Comparison of ENCODE assay signal across 12 cellular contexts in the genomic region with DNA sequence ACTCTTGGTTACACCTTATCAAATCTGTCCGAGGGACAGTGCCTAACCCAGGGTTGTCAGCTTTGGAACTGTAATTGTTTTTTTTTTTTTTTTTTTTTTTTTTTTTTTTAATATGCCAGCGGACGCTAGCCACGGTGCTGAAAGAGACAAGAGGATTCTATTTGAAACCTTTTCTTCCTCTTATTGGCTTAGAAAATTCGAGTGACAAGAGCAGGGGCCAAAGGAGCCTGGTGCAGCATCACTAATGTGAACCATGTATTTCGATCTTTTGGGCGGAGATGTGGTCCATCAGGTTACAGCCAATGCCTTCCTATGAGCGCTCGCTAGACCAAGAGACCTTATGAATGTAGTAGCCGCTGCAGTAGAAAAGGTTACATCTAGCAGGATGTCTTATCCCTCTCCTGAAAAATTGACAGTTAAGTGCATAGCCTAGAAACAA. TPM values are rescaled to one million over a fixed set of nuclear protein-coding genes. Genes with fewer than 3 reads are reported as not detected.
DNase-seq lines count a peak whose midpoint lies in the region; ATAC-seq lines count a peak whose summit lies in the region.
"Had no signal": no experiment of that assay in that cellular context is flagged by ENCODE, and none has a peak within 500 bp of the region (broad histone marks: within the 10 kb centered on the region; RNA-seq: fewer than 3 reads in every experiment).

No MANE protein-coding gene starts in this region.

- peak overlapping the region; percentile 62 for H3K4me3 ChIP-seq in HUES64 (ENCODE audit: low read length)
- H3K4me3 ChIP-seq in right cardiac atrium (ENCODE audit: low read length): no peak overlapping the region
- H3K4me3 ChIP-seq: MG63 had no signal

- H3K27me3 ChIP-seq in HUES64 (ENCODE audit: insufficient read depth, low read length) (peaks cover 24% of the 10 kb centered on the region), right cardiac atrium (ENCODE audit: control insufficient read depth, insufficient read depth) (no peaks in the 10 kb centered on the region)

- no peaks in the 10 kb centered on the region for H3K36me3 ChIP-seq in HUES64 (ENCODE audit: insufficient read depth, low read length)
- H3K36me3 ChIP-seq: MG63 had no signal

- H3K4me1 ChIP-seq in HUES64 (ENCODE audit: insufficient read depth, low read length): peaks cover 9% of the 10 kb centered on the region; the same call in 1 of the 2 replicates
- peaks cover 3% of the 10 kb centered on the region for H3K4me1 ChIP-seq in right cardiac atrium (ENCODE audit: control insufficient read depth, insufficient read depth, low read length)

- WGBS in HUES64: 43% methylated on average over 10 of the region's 10 CpGs
- WGBS in right cardiac atrium: 12% methylated on average over 10 of the region's 10 CpGs

- no peak for ATAC-seq in right cardiac atrium
- ATAC-seq: left colon had no signal

- no peak overlapping the region for H3K27ac Mint-ChIP-seq in activated T-helper 2 cell treated with anti-CD3 and anti-CD28 coated beads, Interferon-gamma antibody, Interleukin-2, Interleukin-4, amounts not matched to agents 10 μg/mL and 5 μg/mL and 100 μg/mL, durations not matched to agents 14 hours and 24 hours and 36 hours

- H3K27ac ChIP-seq in HUES64 (ENCODE audit: low read depth, low read length) (no peak overlapping the region), right cardiac atrium (ENCODE audit: low read length) (no peak overlapping the region)
- H3K27ac ChIP-seq: C4-2B, VCaP had no signal

- H3K4me1 Mint-ChIP-seq in activated T-helper 2 cell treated with anti-CD3 and anti-CD28 coated beads, Interferon-gamma antibody, Interleukin-2, Interleukin-4, amounts not matched to agents 10 μg/mL and 5 μg/mL and 100 μg/mL, durations not matched to agents 14 hours and 24 hours and 36 hours (ENCODE audit: low read depth): no peaks in the 10 kb centered on the region

- no peak overlapping the region for H3K9ac ChIP-seq in HUES64 (ENCODE audit: low read depth, low read length)

- peak; percentile 22 for DNase-seq in AG08396 (ENCODE audit: low spot score)
- peak; percentile 22 for DNase-seq in astrocyte of the hippocampus (ENCODE audit: low read depth, low spot score)
- DNase-seq in iPS-NIHi11 (ENCODE audit: low spot score): peak; percentile 78
- no peak for DNase-seq in activated T-helper 2 cell treated with anti-CD3 and anti-CD28 coated beads, Interferon-gamma antibody, Interleukin-2, Interleukin-4, amounts not matched to agents 10 μg/mL and 5 μg/mL and 100 μg/mL, durations not matched to agents 14 hours and 24 hours and 36 hours (ENCODE audit: low spot score)
- DNase-seq in activated effector memory CD4-positive, alpha-beta T cell treated with anti-CD3 and anti-CD28 coated beads, Interleukin-2, amount 50 U/mL, for 16 hours: no peak
- no peak for DNase-seq in NCI-H1930 (lab: John Stamatoyannopoulos, UW)
- DNase-seq in right cardiac atrium: no peak
- DNase-seq: left colon, MG63 had no signal

- H3K9me3 Mint-ChIP-seq in activated T-helper 2 cell treated with anti-CD3 and anti-CD28 coated beads, Interferon-gamma antibody, Interleukin-2, Interleukin-4, amounts not matched to agents 10 μg/mL and 5 μg/mL and 100 μg/mL, durations not matched to agents 14 hours and 24 hours and 36 hours: no peaks in the 10 kb centered on the region

- H3K27me3 Mint-ChIP-seq in activated T-helper 2 cell treated with anti-CD3 and anti-CD28 coated beads, Interferon-gamma antibody, Interleukin-2, Interleukin-4, amounts not matched to agents 10 μg/mL and 5 μg/mL and 100 μg/mL, durations not matched to agents 14 hours and 24 hours and 36 hours (ENCODE audit: low read depth): peaks cover 6% of the 10 kb centered on the region

- intact Hi-C loops in activated T-helper 2 cell treated with anti-CD3 and anti-CD28 coated beads, Interferon-gamma antibody, Interleukin-2, Interleukin-4, amounts not matched to agents 10 μg/mL and 5 μg/mL and 100 μg/mL, durations not matched to agents 14 hours and 24 hours and 36 hours (cut with micrococcal nuclease): no loop called here
- intact Hi-C loops in right cardiac atrium (cut with DNase I): no loop called here

- no peak overlapping the region for H3K4me3 Mint-ChIP-seq in activated T-helper 2 cell treated with anti-CD3 and anti-CD28 coated beads, Interferon-gamma antibody, Interleukin-2, Interleukin-4, amounts not matched to agents 10 μg/mL and 5 μg/mL and 100 μg/mL, durations not matched to agents 14 hours and 24 hours and 36 hours (ENCODE audit: low read depth)

- H3K9me3 ChIP-seq in HUES64 (ENCODE audit: insufficient read depth, low read depth, low read length) (no peaks in the 10 kb centered on the region), right cardiac atrium (ENCODE audit: control insufficient read depth, low read length) (no peaks in the 10 kb centered on the region)
- H3K9me3 ChIP-seq: MG63 had no signal

- no peaks in the 10 kb centered on the region for H3K36me3 Mint-ChIP-seq in activated T-helper 2 cell treated with anti-CD3 and anti-CD28 coated beads, Interferon-gamma antibody, Interleukin-2, Interleukin-4, amounts not matched to agents 10 μg/mL and 5 μg/mL and 100 μg/mL, durations not matched to agents 14 hours and 24 hours and 36 hours (ENCODE audit: low read depth)

RNA-seq across cellular contexts. Expression of gene PTPRR, which starts 0.9 kb away (rescaled TPM):
- 0.40 TPM for polyA plus RNA-seq in HUES64 (2013, experiment 1 of 2)
- polyA plus RNA-seq in HUES64 (2013, experiment 2 of 2): 0.32 TPM
- total RNA-seq in activated T-helper 2 cell treated with anti-CD3 and anti-CD28 coated beads, Interferon-gamma antibody, Interleukin-2, Interleukin-4, amounts not matched to agents 10 μg/mL and 5 μg/mL and 100 μg/mL, durations not matched to agents 14 hours and 24 hours and 36 hours: not detected in 2 replicates
- 1 to 10 TPM in 1 of 4 donors, under 1 TPM in 3; 0.31 to 1.4 (median 0.69) TPM for total RNA-seq in right cardiac atrium
- 0.72 TPM for polyA plus RNA-seq in right cardiac atrium

Comparison
In these comparisons a context has a peak if more than half of its experiments do, and no peak if none do; other contexts are left out.
1. DNase-seq: peak in AG08396 (single experiment), astrocyte of the hippocampus (single experiment) and iPS-NIHi11 (single experiment); none in activated T-helper 2 cell treated with anti-CD3 and anti-CD28 coated beads, Interferon-gamma antibody, Interleukin-2, Interleukin-4, amounts not matched to agents 10 μg/mL and 5 μg/mL and 100 μg/mL, durations not matched to agents 14 hours and 24 hours and 36 hours (single experiment), activated effector memory CD4-positive, alpha-beta T cell treated with anti-CD3 and anti-CD28 coated beads, Interleukin-2, amount 50 U/mL, for 16 hours (single experiment), NCI-H1930 (0 of 2) and right cardiac atrium (0 of 3).